Comparison of ENCODE assay signal across 22 cellular contexts in genomic region chr5:124592891-124593290, GRCh38.
A peak's percentile ranks its signal among the peaks of the same experiment; 100 is the strongest.
DNase-seq lines count a peak whose midpoint lies in the region; ATAC-seq lines count a peak whose summit lies in the region.
"Had no signal": no experiment of that assay in that cellular context is flagged by ENCODE, and none has a peak within 500 bp of the region (broad histone marks: within the 10 kb centered on the region; RNA-seq: fewer than 3 reads in every experiment).

No MANE protein-coding gene starts in this region.

- H2BK120ac ChIP-seq in mesendoderm (ENCODE audit: low read depth, low read length), result no peak overlapping the region

- no peaks in the 10 kb centered on the region for H3K79me1 ChIP-seq in mesendoderm (ENCODE audit: low read length)

- H3K4ac ChIP-seq in mesendoderm (ENCODE audit: low read depth, low read length), result peak overlapping the region; percentile 41

- no peak for ATAC-seq in HG03521 (IDR thresholded peaks at IDR 0.05; ENCODE audit: unreplicated experiment)
- ATAC-seq in HG03039 (IDR thresholded peaks at IDR 0.05; ENCODE audit: unreplicated experiment), result no peak
- ATAC-seq: SK-N-SH treated with all-trans-retinoic acid at 6 μM for 48 hours had no signal

- no peaks in the 10 kb centered on the region for H3K79me2 ChIP-seq in mesendoderm (ENCODE audit: control insufficient read depth, insufficient read depth, low read length)

- no peak overlapping the region for H3K4me3 ChIP-seq in mesendoderm (ENCODE audit: low read length)
- H3K4me3 ChIP-seq: BLaER1 treated with 17β-estradiol and CSF1 and Interleukin-3, amounts not matched to agents 10 nM and 100 nM; Peyer's patch had no signal

- H3K23ac ChIP-seq in mesendoderm (ENCODE audit: low read length), result no peak overlapping the region

- H3K56ac ChIP-seq in mesendoderm (ENCODE audit: low read length), result no peak overlapping the region

- no peak overlapping the region for H2AK5ac ChIP-seq in mesendoderm (ENCODE audit: low read length)

- H4K5ac ChIP-seq in mesendoderm (ENCODE audit: low read length), result no peak overlapping the region

- DNase-seq in M059J (ENCODE audit: low read depth) (peak; percentile 22), caudate nucleus (lab: John Stamatoyannopoulos, UW) (peak in 7 of 61 donors; percentile 3 to 28 (median 19)), mesendoderm (no peak), substantia nigra (lab: John Stamatoyannopoulos, UW) (peak in 9 of 49 donors; percentile 9 to 54 (median 21)), HuH-7.5 (ENCODE audit: low spot score) (no peak), NCI-H2081 (lab: John Stamatoyannopoulos, UW) (no peak)
- DNase-seq: Caco-2; CD4-positive, alpha-beta memory T cell; DMS153; NCI-H1105; NCI-H1694; NCI-H2081 treated with DMSO at 0.1 percent for 48 hours; NCI-H2171 treated with DMSO at 0.1 percent for 48 hours; NCI-H446; NCI-H748 treated with DMSO at 0.1 percent for 48 hours; NK-92 treated with Interleukin-12 subunit alpha and Interleukin-12 subunit beta, amount 100 ng/mL, for 24 hours; Peyer's patch had no signal

- no peak overlapping the region for H4K8ac ChIP-seq in mesendoderm (ENCODE audit: low read depth, low read length)

- H3K27ac ChIP-seq in caudate nucleus (ENCODE audit: low read depth, low read length) (peak overlapping the region; percentile 69), mesendoderm (ENCODE audit: low read depth, low read length) (no peak overlapping the region), substantia nigra (ENCODE audit: low read depth, low read length, poor library complexity, severe bottlenecking) (peak overlapping the region; percentile 93)
- H3K27ac ChIP-seq: BLaER1 treated with 17β-estradiol and CSF1 and Interleukin-3, amounts not matched to agents 10 nM and 100 nM; KMS-11; Peyer's patch had no signal

- H2BK5ac ChIP-seq in mesendoderm (ENCODE audit: low read length), result no peak overlapping the region

- no peak overlapping the region for H2BK15ac ChIP-seq in mesendoderm (replicated peaks; ENCODE audit: low read depth)

- H3K4me1 ChIP-seq in mesendoderm (ENCODE audit: control insufficient read depth, low read depth, low read length), result peaks cover 4% of the 10 kb centered on the region
- H3K4me1 ChIP-seq: BLaER1 treated with 17β-estradiol and CSF1 and Interleukin-3, amounts not matched to agents 10 nM and 100 nM had no signal

- WGBS in mesendoderm (ENCODE audit: extremely low coverage, insufficient coverage, low lambda C conversion rate), result no CpG with 5 or more reads among the region's 2 CpGs

- no peaks in the 10 kb centered on the region for H3K27me3 ChIP-seq in mesendoderm (ENCODE audit: insufficient read depth, low read length, poor library complexity)
- H3K27me3 ChIP-seq: BLaER1 treated with 17β-estradiol and CSF1 and Interleukin-3, amounts not matched to agents 10 nM and 100 nM; Peyer's patch had no signal

- no peak overlapping the region for H3K9ac ChIP-seq in mesendoderm (ENCODE audit: low read length)
- H3K9ac ChIP-seq: BLaER1 treated with 17β-estradiol and CSF1 and Interleukin-3, amounts not matched to agents 10 nM and 100 nM; KMS-11 had no signal

- H3K18ac ChIP-seq in mesendoderm (ENCODE audit: low read length), result no peak overlapping the region

- no peaks in the 10 kb centered on the region for H3K36me3 ChIP-seq in mesendoderm (ENCODE audit: control insufficient read depth, insufficient read depth, low read length)
- H3K36me3 ChIP-seq: BLaER1 treated with 17β-estradiol and CSF1 and Interleukin-3, amounts not matched to agents 10 nM and 100 nM; Peyer's patch had no signal

- no peak overlapping the region for H3K4me2 ChIP-seq in mesendoderm (ENCODE audit: low read length)
- H3K4me2 ChIP-seq: BLaER1 treated with 17β-estradiol and CSF1 and Interleukin-3, amounts not matched to agents 10 nM and 100 nM; KMS-11 had no signal
